ENCODE assay signal across 1 cellular context in genomic region chr9:116191757-116192415, GRCh38.
TF ChIP-seq lines count a peak whose summit lies in the region.

No MANE protein-coding gene starts in this region.

TF ChIP-seq in IMR-90, 13 proteins besides CTCF, POLR2A, EP300 and RAD21:
- TF ChIP-seq MAZ (IDR thresholded peaks at IDR 0.05; ENCODE audit: borderline replicate concordance, low read depth, low read length) = no peak
- TF ChIP-seq FOS (IDR thresholded peaks at IDR 0.05; ENCODE audit: low read depth, low read length) = no peak
- no peak for TF ChIP-seq RFX5 (IDR thresholded peaks at IDR 0.05; ENCODE audit: low read depth, low read length)
- TF ChIP-seq RCOR1 (IDR thresholded peaks at IDR 0.05; ENCODE audit: insufficient replicate concordance, low read length) = no peak
- no peak for TF ChIP-seq CHD1 (IDR thresholded peaks at IDR 0.05; ENCODE audit: low read depth, low read length)
- TF ChIP-seq BHLHE40 (IDR thresholded peaks at IDR 0.05; ENCODE audit: low read depth, low read length) = no peak
- no peak for TF ChIP-seq ELK1 (IDR thresholded peaks at IDR 0.05; ENCODE audit: borderline replicate concordance, low read depth, low read length)
- TF ChIP-seq NFE2L2 (IDR thresholded peaks at IDR 0.05; ENCODE audit: low read depth, low read length) = no peak
- TF ChIP-seq MXI1 (IDR thresholded peaks at IDR 0.05; ENCODE audit: borderline replicate concordance, low read depth, low read length) = no peak
- TF ChIP-seq CEBPB (IDR thresholded peaks at IDR 0.05; ENCODE audit: low read depth, low read length) = no peak
- no peak for TF ChIP-seq USF2 (IDR thresholded peaks at IDR 0.05; ENCODE audit: low read depth, low read length)
